ENCODE assay signal across 19 cellular contexts in the genomic region with DNA sequence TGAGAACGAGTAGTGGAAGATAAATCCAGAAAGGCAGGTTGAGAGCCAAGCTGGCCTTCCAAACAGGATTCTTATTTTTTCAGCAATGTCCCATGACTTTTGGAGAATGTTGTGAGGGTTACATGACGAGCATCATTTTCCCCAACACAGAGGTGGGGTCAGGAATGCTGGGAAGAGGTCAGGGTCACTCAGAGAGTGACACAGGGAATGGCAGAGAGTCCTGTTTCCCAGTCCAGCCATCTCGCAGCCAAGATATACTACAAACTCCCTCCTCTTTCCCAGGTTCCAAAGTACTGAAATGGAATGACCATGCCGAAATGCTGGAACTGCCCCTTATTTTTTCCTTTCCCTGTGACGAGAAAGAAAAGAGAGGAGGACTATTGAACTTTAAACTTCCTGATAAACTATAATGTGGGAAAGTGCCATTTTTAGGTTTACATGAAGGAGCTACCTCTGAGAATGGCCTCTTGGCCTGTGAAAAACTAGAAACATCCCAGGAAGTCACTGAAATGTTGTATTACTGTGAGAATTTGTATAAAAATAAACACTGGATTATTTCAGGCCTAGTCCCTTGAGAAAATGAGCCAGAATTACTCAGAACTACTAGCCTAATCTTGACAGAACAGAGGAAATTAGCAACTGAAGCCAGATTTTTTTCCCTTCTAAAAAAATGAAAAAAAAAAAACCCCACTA.
DNase-seq lines count a peak whose midpoint lies in the region; ATAC-seq, FAIRE-seq and TF ChIP-seq lines count a peak whose summit lies in the region.
"Had no signal": no experiment of that assay in that cellular context is flagged by ENCODE, and none has a peak within 500 bp of the region (broad histone marks: within the 10 kb centered on the region; RNA-seq: fewer than 3 reads in every experiment).

No MANE protein-coding gene starts in this region.

- DNase-seq in chondrocyte (ENCODE audit: low spot score) (no peak), cardiac muscle cell (ENCODE audit: low read depth in 1 of 2, low spot score in 1 of 2) (peak in 1 of 2 donors; percentile 65), tibial artery (peak; percentile 19 to 64), PC-3 (no peak), HTR-8/SVneo (ENCODE audit: insufficient read length, low spot score) (no peak), NCI-H774 (lab: John Stamatoyannopoulos, UW) (no peak)
- DNase-seq in activated CD8-positive, alpha-beta memory T cell treated with anti-CD3 and anti-CD28 coated beads, Interleukin-2, amount 50 U/mL, for 48 hours: no peak
- DNase-seq: activated CD4-positive, alpha-beta T cell treated with anti-CD3 and anti-CD28 coated beads for 48 hours; activated naive CD8-positive, alpha-beta T cell treated with anti-CD3 and anti-CD28 coated beads, Interleukin-2, amount 50 U/mL, for 24 hours; activated T-cell treated with anti-CD3 and anti-CD28 coated beads, Interleukin-2, amount 50 U/mL, for 4 hours; CD4-positive, alpha-beta T cell; effector memory CD4-positive, alpha-beta T cell; midbrain; NCI-H1436; NCI-H526; stimulated activated naive CD4-positive, alpha-beta T cell treated with Interleukin-2 at 50 U/mL for 16 hours; T-helper 2 cell had no signal

- no peaks in the 10 kb centered on the region for H3K36me3 ChIP-seq in cardiac muscle cell
- H3K36me3 ChIP-seq in neuron (ENCODE audit: insufficient read depth, low read length): no peaks in the 10 kb centered on the region
- no peaks in the 10 kb centered on the region for H3K36me3 ChIP-seq in tibial artery
- H3K36me3 ChIP-seq in PC-3 (ENCODE audit: low read depth, low read length): no peaks in the 10 kb centered on the region

- no peaks in the 10 kb centered on the region for H3K36me3 Mint-ChIP-seq in chondrocyte (ENCODE audit: low read depth)

- no peak overlapping the region for H3K4me3 Mint-ChIP-seq in chondrocyte (ENCODE audit: unreplicated experiment)
- H3K4me3 Mint-ChIP-seq: activated naive CD8-positive, alpha-beta T cell treated with anti-CD3 and anti-CD28 coated beads, Interleukin-2, amount 50 U/mL, for 24 hours; activated T-cell treated with anti-CD3 and anti-CD28 coated beads, Interleukin-2, amount 50 U/mL, for 4 hours; CD4-positive, alpha-beta T cell had no signal

- H3K4me1 Mint-ChIP-seq in chondrocyte (ENCODE audit: low read depth): peaks cover 33% of the 10 kb centered on the region
- H3K4me1 Mint-ChIP-seq: activated naive CD8-positive, alpha-beta T cell treated with anti-CD3 and anti-CD28 coated beads, Interleukin-2, amount 50 U/mL, for 24 hours had no signal

- H3K27ac ChIP-seq in cardiac muscle cell: peak overlapping the region; percentile 30
- H3K27ac ChIP-seq in tibial artery: peak overlapping the region; percentile 65 to 72
- no peak overlapping the region for H3K27ac ChIP-seq in PC-3 (ENCODE audit: low read length)

- H2AFZ ChIP-seq in neuron (ENCODE audit: low read depth, low read length) (peak overlapping the region; percentile 64), PC-3 (ENCODE audit: low read length) (no peak overlapping the region)

- H3K4me3 ChIP-seq in cardiac muscle cell: no peak overlapping the region
- H3K4me3 ChIP-seq in neuron (ENCODE audit: low read length): no peak overlapping the region
- H3K4me3 ChIP-seq in tibial artery: no peak overlapping the region
- H3K4me3 ChIP-seq in PC-3 (ENCODE audit: low read length): no peak overlapping the region
- H3K4me3 ChIP-seq: GM12878 had no signal

- no peaks in the 10 kb centered on the region for H3K79me2 ChIP-seq in PC-3 (ENCODE audit: low read length)

- BruUV-seq in PC-3 (replicated peaks; lab: Mats Ljungman, UMichigan): no TSS peak

- FAIRE-seq in HTR-8/SVneo (lab: Jason Lieb, UNC): no peak
- FAIRE-seq: GM12878 had no signal

- POLR2A ChIA-PET in PC-3 (lab: Charles Lee; ENCODE audit: unreplicated experiment): no interaction called here

- no peak for TF ChIP-seq CTCF in chondrocyte (IDR thresholded peaks at IDR 0.05)
- TF ChIP-seq CTCF in cardiac muscle cell (IDR thresholded peaks at IDR 0.05; ENCODE audit: low read depth, low read length): no peak
- no peak for TF ChIP-seq CTCF in tibial artery (IDR thresholded peaks at IDR 0.05)
- TF ChIP-seq CTCF in PC-3 (conservative IDR thresholded peaks at IDR 0.05; ENCODE audit: low read depth, low read length): no peak

- no peaks in the 10 kb centered on the region for H3K27me3 Mint-ChIP-seq in chondrocyte (ENCODE audit: low read depth)
- H3K27me3 Mint-ChIP-seq: activated naive CD8-positive, alpha-beta T cell treated with anti-CD3 and anti-CD28 coated beads, Interleukin-2, amount 50 U/mL, for 24 hours; CD4-positive, alpha-beta T cell had no signal

- H3K9me2 ChIP-seq in PC-3 (replicated peaks; ENCODE audit: low read length): no peaks in the 10 kb centered on the region

- H3K27ac Mint-ChIP-seq in chondrocyte (ENCODE audit: unreplicated experiment): peak overlapping the region; percentile 96
- H3K27ac Mint-ChIP-seq: activated naive CD8-positive, alpha-beta T cell treated with anti-CD3 and anti-CD28 coated beads, Interleukin-2, amount 50 U/mL, for 24 hours; CD4-positive, alpha-beta T cell had no signal

- no peaks in the 10 kb centered on the region for H3K27me3 ChIP-seq in cardiac muscle cell
- H3K27me3 ChIP-seq in neuron (ENCODE audit: insufficient read depth, low read length): no peaks in the 10 kb centered on the region
- H3K27me3 ChIP-seq in tibial artery: no peaks in the 10 kb centered on the region
- no peaks in the 10 kb centered on the region for H3K27me3 ChIP-seq in PC-3 (ENCODE audit: low read length)

- no peak overlapping the region for H3K9ac ChIP-seq in PC-3 (ENCODE audit: low read length)

- H3F3A ChIP-seq in PC-3 (ENCODE audit: low read length, unreplicated experiment): no peaks in the 10 kb centered on the region

- no peaks in the 10 kb centered on the region for H4K20me1 ChIP-seq in PC-3 (ENCODE audit: low read length)

- H3K4me1 ChIP-seq in cardiac muscle cell (ENCODE audit: low read depth): peaks cover 9% of the 10 kb centered on the region
- peaks cover 28% of the 10 kb centered on the region for H3K4me1 ChIP-seq in neuron (ENCODE audit: insufficient read depth, low read length)
- H3K4me1 ChIP-seq in tibial artery: peaks cover 0 to 37% (median 17%) of the 10 kb centered on the region in 4 donors
- no peaks in the 10 kb centered on the region for H3K4me1 ChIP-seq in PC-3 (ENCODE audit: insufficient read depth, low read length)

- intact Hi-C loops in tibial artery (cut with DNase I; ENCODE audit: low total_unique reads) (no loop called here), PC-3 (cut with micrococcal nuclease) (no loop called here)

- H3K9me3 Mint-ChIP-seq in chondrocyte (ENCODE audit: low read depth): peaks cover 4% of the 10 kb centered on the region
- H3K9me3 Mint-ChIP-seq: activated naive CD8-positive, alpha-beta T cell treated with anti-CD3 and anti-CD28 coated beads, Interleukin-2, amount 50 U/mL, for 24 hours had no signal

- H3K4me2 ChIP-seq in PC-3 (ENCODE audit: low read length): no peak overlapping the region

- no peak for ATAC-seq in PC-3
- ATAC-seq: activated naive CD8-positive, alpha-beta T cell treated with anti-CD3 and anti-CD28 coated beads, Interleukin-2, amount 50 U/mL, for 24 hours; activated T-cell treated with anti-CD3 and anti-CD28 coated beads, Interleukin-2, amount 50 U/mL, for 4 hours; GM12878 had no signal

- H3K9me3 ChIP-seq in cardiac muscle cell (ENCODE audit: low read depth) (no peaks in the 10 kb centered on the region), neuron (ENCODE audit: low read length) (no peaks in the 10 kb centered on the region), tibial artery (no peaks in the 10 kb centered on the region), PC-3 (ENCODE audit: low read length) (no peaks in the 10 kb centered on the region)

- CTCF ChIA-PET in PC-3 (lab: Charles Lee): no interaction called here

Comparison
In these comparisons a context has a peak if more than half of its experiments do, and no peak if none do; other contexts are left out.
1. DNase-seq: peak in tibial artery (2 of 2); none in chondrocyte (single experiment), PC-3 (single experiment), activated CD8-positive, alpha-beta memory T cell treated with anti-CD3 and anti-CD28 coated beads, Interleukin-2, amount 50 U/mL, for 48 hours (single experiment), HTR-8/SVneo (single experiment) and NCI-H774 (single experiment).